ENCODE assay signal across 1 cellular context in genomic region chr17:19644493-19645210, GRCh38.
TF ChIP-seq lines count a peak whose summit lies in the region.

No MANE protein-coding gene starts in this region.

TF ChIP-seq in A549, 52 proteins besides CTCF, POLR2A, EP300 and RAD21 (continued from another document):
- no peak for TF ChIP-seq ELK1 (IDR thresholded peaks at IDR 0.05; ENCODE audit: low read depth, low read length)
- no peak for TF ChIP-seq KDM5A (IDR thresholded peaks at IDR 0.05)
- no peak for TF ChIP-seq KDM1A (IDR thresholded peaks at IDR 0.05; ENCODE audit: low read depth)
- TF ChIP-seq ZC3H11A (IDR thresholded peaks at IDR 0.05): no peak
